8 cellular contexts compared by ENCODE assay signal in genomic region chr15:68229386-68230156, GRCh38. TPM values are rescaled to one million over a fixed set of nuclear protein-coding genes. Genes with fewer than 3 reads are reported as not detected.
DNase-seq lines count a peak whose midpoint lies in the region; ATAC-seq and TF ChIP-seq lines count a peak whose summit lies in the region.

Gene CLN6, minus strand, starts transcription at chr15:68229728. Its CDS starts 144 bp downstream, at chr15:68229584.

- H3K27ac ChIP-seq in gastroesophageal sphincter (peak within 1 kb of the TSS; percentile 6 to 88 (median 86)), substantia nigra (ENCODE audit: low read depth, low read length, poor library complexity, severe bottlenecking) (peak within 1 kb of the TSS; percentile 93)

- H3K4me3 ChIP-seq in H7 (ENCODE audit: insufficient read depth, low read depth, low read length) (peak within 1 kb of the TSS; percentile 85), gastroesophageal sphincter (peak within 1 kb of the TSS; percentile 69 to 75)

- H3K4me1 ChIP-seq in gastroesophageal sphincter, result peaks cover 0 to 35% (median 13%) of the 10 kb centered on the region in 3 donors

- peak in 2 of 4 experiments; percentile 7 to 25 for TF ChIP-seq CTCF in gastroesophageal sphincter (IDR thresholded peaks at IDR 0.05)

- CTCF ChIA-PET in activated naive CD4-positive, alpha-beta T cell treated with anti-CD3 and anti-CD28 coated beads for 36 hours (lab: Charles Lee), result interaction anchor here (0.7 to 2.1 kb wide), 4 partner anchors 19 to 368 kb away, joined by 3 to 4 read pairs (median 4); no protein-coding TSS in a partner anchor

- H3K36me3 ChIP-seq in H7 (replicated peaks; ENCODE audit: control insufficient read depth, insufficient read depth, low read length), result no peaks in the 10 kb centered on the region
- no peaks in the 10 kb centered on the region for H3K36me3 ChIP-seq in gastroesophageal sphincter

- peak; percentile 53 for DNase-seq in GF-D8 (lab: John Stamatoyannopoulos, UW)
- peak; percentile 99 for DNase-seq in H7
- DNase-seq in M059J (ENCODE audit: low read depth), result peak; percentile 72
- peak; percentile 87 for DNase-seq in SK-N-DZ (ENCODE audit: low spot score)
- peak; percentile 75 for DNase-seq in activated naive CD4-positive, alpha-beta T cell treated with anti-CD3 and anti-CD28 coated beads for 36 hours
- peak in 55 of 56 donors; percentile 52 to 93 (median 82) for DNase-seq in nucleus accumbens (lab: John Stamatoyannopoulos, UW)
- peak; percentile 41 to 91 (median 82) for DNase-seq in substantia nigra (lab: John Stamatoyannopoulos, UW)

- H3K9me3 ChIP-seq in gastroesophageal sphincter, result no peaks in the 10 kb centered on the region

- H3K36me3 Mint-ChIP-seq in activated naive CD4-positive, alpha-beta T cell treated with anti-CD3 and anti-CD28 coated beads for 36 hours (ENCODE audit: low read depth), result peaks cover 15% of the 10 kb centered on the region

- H3K4me1 Mint-ChIP-seq in activated naive CD4-positive, alpha-beta T cell treated with anti-CD3 and anti-CD28 coated beads for 36 hours (ENCODE audit: low read depth), result peaks cover 43% of the 10 kb centered on the region

- peak within 1 kb of the TSS; percentile 85 for H3K4me3 Mint-ChIP-seq in activated naive CD4-positive, alpha-beta T cell treated with anti-CD3 and anti-CD28 coated beads for 36 hours

- 0% methylated on average over 3 to 6 of the region's 82 CpGs for WGBS in gastroesophageal sphincter (ENCODE audit: low coverage in 1 of 2), 2 donors

- no peaks in the 10 kb centered on the region for H3K9me3 Mint-ChIP-seq in activated naive CD4-positive, alpha-beta T cell treated with anti-CD3 and anti-CD28 coated beads for 36 hours

- H3K27me3 ChIP-seq in H7 (ENCODE audit: control insufficient read depth, insufficient read depth, low read length) (no peaks in the 10 kb centered on the region), gastroesophageal sphincter (no peaks in the 10 kb centered on the region)

- intact Hi-C loops in activated naive CD4-positive, alpha-beta T cell treated with anti-CD3 and anti-CD28 coated beads for 36 hours (cut with micrococcal nuclease), result loop anchor here (1.0 to 5.0 kb wide), 6 partner anchors 21 to 709 kb away; partner anchors contain the start of genes C15orf61, PIAS1 and RNU6-1

- peak; percentile 97 for ATAC-seq in gastroesophageal sphincter

- TF ChIP-seq EP300 in gastroesophageal sphincter (IDR thresholded peaks at IDR 0.05), result no peak

- peak; percentile 30 to 35 for TF ChIP-seq POLR2A in gastroesophageal sphincter (IDR thresholded peaks at IDR 0.05)

- H3K27ac Mint-ChIP-seq in activated naive CD4-positive, alpha-beta T cell treated with anti-CD3 and anti-CD28 coated beads for 36 hours, result peak within 1 kb of the TSS; percentile 80

- no peaks in the 10 kb centered on the region for H3K27me3 Mint-ChIP-seq in activated naive CD4-positive, alpha-beta T cell treated with anti-CD3 and anti-CD28 coated beads for 36 hours (ENCODE audit: low read depth)

RNA-seq across cellular contexts. Expression of gene CLN6, which starts in this region (rescaled TPM):
- 32.5 and 33.7 TPM in 2 replicates for total RNA-seq in H7 (2014; rRNA removed; shearing (Covaris generic))
- total RNA-seq in M059J (2014; rRNA removed; shearing (Covaris generic)), result 31.2 and 32.4 TPM in 2 replicates
- polyA plus RNA-seq in SK-N-DZ (2014; cell fraction: cytosol; rRNA removed), result 79.2 and 95.4 TPM in 2 replicates
- polyA plus RNA-seq in SK-N-DZ (2014; cell fraction: nucleus; rRNA removed), result 103 and 107 TPM in 2 replicates
- total RNA-seq in activated naive CD4-positive, alpha-beta T cell treated with anti-CD3 and anti-CD28 coated beads for 36 hours, result 10 to 100 TPM; 30.5 to 34.2 TPM
- 10 to 100 TPM in 3 of 4 donors, 1 to 10 TPM in 1; 6.1 to 14.9 (median 13.3) TPM for total RNA-seq in gastroesophageal sphincter

Comparison
In these comparisons a context has a peak if more than half of its experiments do, and no peak if none do; other contexts are left out.
1. Peak in every context shown above with its lines: DNase-seq, ATAC-seq, H3K4me3 ChIP-seq and H3K27ac ChIP-seq.